ENCODE assay signal across 8 cellular contexts in the genomic region with DNA sequence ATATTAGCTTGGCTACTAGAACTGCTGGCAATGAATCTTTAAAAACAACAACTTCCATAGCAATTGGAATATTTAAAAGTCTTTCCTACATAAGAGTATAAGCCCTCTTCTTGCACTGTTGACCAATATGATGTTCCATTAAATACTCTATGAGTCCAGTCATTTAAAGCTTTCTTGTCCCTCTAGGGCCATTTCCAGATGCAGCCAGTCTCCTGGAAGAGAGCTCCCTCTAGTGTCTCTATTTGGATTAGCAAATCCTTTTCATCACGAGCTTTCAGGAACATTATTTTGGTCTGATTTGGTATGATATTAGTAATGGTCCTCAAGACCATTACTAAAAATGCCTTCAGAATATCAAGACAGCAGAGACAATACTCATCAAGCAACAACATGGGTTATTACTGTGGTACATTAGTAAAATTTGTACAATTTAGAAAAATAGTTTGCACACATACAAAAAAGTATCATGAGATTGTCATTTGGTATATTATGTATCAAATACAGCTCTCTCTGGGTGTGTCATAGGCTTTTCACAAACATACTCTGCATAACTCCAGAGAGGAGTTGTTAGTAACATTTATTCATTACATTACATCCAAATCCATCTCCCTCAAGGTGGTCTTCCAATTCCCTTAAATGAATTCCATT.
DNase-seq lines count a peak whose midpoint lies in the region; FAIRE-seq lines count a peak whose summit lies in the region.

No MANE protein-coding gene starts in this region.

- no peaks in the 10 kb centered on the region for H3K27me3 ChIP-seq in small intestine (ENCODE audit: control insufficient read depth in 2 of 2, insufficient read depth in 2 of 2, low read length in 2 of 2)

- H3K36me3 ChIP-seq in small intestine (ENCODE audit: control insufficient read depth in 2 of 2, insufficient read depth in 2 of 2, low read length in 2 of 2) = no peaks in the 10 kb centered on the region

- H3K27ac ChIP-seq in small intestine (ENCODE audit: low read depth in 1 of 2, low read length in 1 of 2) = no peak overlapping the region

- peak; percentile 16 to 79 (median 22) for DNase-seq in NCI-H1417 (lab: John Stamatoyannopoulos, UW)
- no peak for DNase-seq in NCI-H1417 treated with DMSO at 0.1 percent for 48 hours (lab: John Stamatoyannopoulos, UW)
- DNase-seq in HT-29 (ENCODE audit: low spot score) = peak; percentile 86
- peak; percentile 37 for DNase-seq in SKM-1 (lab: John Stamatoyannopoulos, UW; ENCODE audit: unreplicated experiment)
- DNase-seq in germinal center (ENCODE audit: low spot score) = peak; percentile 12
- DNase-seq in small intestine = peak; percentile 54
- DNase-seq in NK-92 treated with Interleukin-12 subunit alpha and Interleukin-12 subunit beta, amount 100 ng/mL, for 24 hours (lab: John Stamatoyannopoulos, UW) = no peak
- no peak for DNase-seq in activated naive CD4-positive, alpha-beta T cell (lab: John Stamatoyannopoulos, UW)

- no peaks in the 10 kb centered on the region for H3K4me1 ChIP-seq in small intestine (ENCODE audit: control insufficient read depth in 2 of 2, insufficient read depth in 1 of 2, low read depth in 1 of 2, low read length in 1 of 2)

- peak; percentile 15 for FAIRE-seq in small intestine (lab: Jason Lieb, UNC)

- WGBS in small intestine, 3 donors = 11 to 27% (median 24%) methylated on average over 1 of the region's 1 CpG

- H3K9me3 ChIP-seq in small intestine (ENCODE audit: control insufficient read depth, low read depth) = no peaks in the 10 kb centered on the region

- no peak overlapping the region for H3K4me3 ChIP-seq in small intestine (ENCODE audit: low read depth in 1 of 2, low read length in 2 of 2)

Comparison
In these comparisons a context has a peak if more than half of its experiments do, and no peak if none do; other contexts are left out.
1. DNase-seq: peak in NCI-H1417 (3 of 3), HT-29 (single experiment), SKM-1 (single experiment), germinal center (single experiment) and small intestine (single experiment); none in NCI-H1417 treated with DMSO at 0.1 percent for 48 hours (single experiment), NK-92 treated with Interleukin-12 subunit alpha and Interleukin-12 subunit beta, amount 100 ng/mL, for 24 hours (single experiment) and activated naive CD4-positive, alpha-beta T cell (0 of 4).